ENCODE assay signal across 30 cellular contexts in the genomic region with DNA sequence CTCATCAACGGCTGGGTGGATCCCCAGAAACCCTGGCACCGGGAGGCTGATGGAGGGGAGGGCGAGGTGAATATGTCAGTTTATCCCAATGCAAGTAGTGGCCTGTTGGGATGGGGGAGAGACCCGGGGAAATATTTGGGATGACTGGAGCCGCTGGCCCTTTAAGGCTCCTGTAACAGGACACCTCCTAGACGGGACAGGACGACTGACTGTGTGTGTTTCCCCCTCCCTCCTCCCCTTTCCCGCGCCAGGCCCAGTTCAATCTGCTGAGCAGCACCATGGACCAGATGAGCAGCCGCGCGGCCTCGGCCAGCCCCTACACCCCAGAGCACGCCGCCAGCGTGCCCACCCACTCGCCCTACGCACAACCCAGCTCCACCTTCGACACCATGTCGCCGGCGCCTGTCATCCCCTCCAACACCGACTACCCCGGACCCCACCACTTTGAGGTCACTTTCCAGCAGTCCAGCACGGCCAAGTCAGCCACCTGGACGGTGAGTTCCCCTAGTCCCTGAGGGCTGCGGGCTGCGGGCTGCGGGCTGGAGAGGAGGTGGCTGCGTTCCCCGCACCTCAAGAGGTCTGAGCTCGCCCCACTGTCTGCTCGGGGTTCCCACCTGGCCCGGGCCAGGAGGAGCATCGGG. TPM values are rescaled to one million over a fixed set of nuclear protein-coding genes. Genes with fewer than 3 reads are reported as not detected.
DNase-seq lines count a peak whose midpoint lies in the region; ATAC-seq and TF ChIP-seq lines count a peak whose summit lies in the region.
"Had no signal": no experiment of that assay in that cellular context is flagged by ENCODE, and none has a peak within 500 bp of the region (broad histone marks: within the 10 kb centered on the region; RNA-seq: fewer than 3 reads in every experiment).

No MANE protein-coding gene starts in this region.

- ATAC-seq in RWPE2 (ENCODE audit: low read depth) (peak; percentile 45), natural killer cell (no peak), HG02588 (IDR thresholded peaks at IDR 0.05; ENCODE audit: unreplicated experiment) (no peak)
- ATAC-seq: GM12878, lower lobe of right lung, SK-N-SH treated with all-trans-retinoic acid at 6 μM for 48 hours had no signal

- WGBS in esophagus, 2 donors: 23 to 36% methylated on average over 34 to 35 of the region's 35 CpGs
- WGBS in mesendoderm (ENCODE audit: extremely low coverage, insufficient coverage, low lambda C conversion rate): no CpG with 5 or more reads among the region's 35 CpGs

- no peak overlapping the region for H3K27ac Mint-ChIP-seq in natural killer cell
- H3K27ac Mint-ChIP-seq: activated B cell treated with CpG ODN at 0.5 μM for 24 hours; activated CD4-positive, alpha-beta memory T cell treated with anti-CD3 and anti-CD28 coated beads for 36 hours; T-helper 2 cell treated with Interferon-gamma antibody and Interleukin-4, amounts not matched to agents 5 μg/mL and 100 μg/mL, for 36 hours had no signal

- peak overlapping the region; percentile 34 for H3K56ac ChIP-seq in mesendoderm (ENCODE audit: low read length)

- H3K9ac ChIP-seq in mesendoderm (ENCODE audit: low read length): peak overlapping the region; percentile 8

- H3K79me2 ChIP-seq in mesendoderm (ENCODE audit: control insufficient read depth, insufficient read depth, low read length): no peaks in the 10 kb centered on the region

- H3K27me3 ChIP-seq in RWPE2 (ENCODE audit: insufficient read depth, poor library complexity, severe bottlenecking): no peaks in the 10 kb centered on the region
- no peaks in the 10 kb centered on the region for H3K27me3 ChIP-seq in esophagus (ENCODE audit: control insufficient read depth in 1 of 2, insufficient read depth in 2 of 2, low read length in 2 of 2)
- no peaks in the 10 kb centered on the region for H3K27me3 ChIP-seq in mesendoderm (ENCODE audit: insufficient read depth, low read length, poor library complexity)
- H3K27me3 ChIP-seq: colonic mucosa had no signal

- no peaks in the 10 kb centered on the region for H3K9me3 Mint-ChIP-seq in natural killer cell
- H3K9me3 Mint-ChIP-seq: activated B cell treated with CpG ODN at 0.5 μM for 24 hours; activated CD4-positive, alpha-beta memory T cell treated with anti-CD3 and anti-CD28 coated beads for 36 hours; T-helper 2 cell treated with Interferon-gamma antibody and Interleukin-4, amounts not matched to agents 5 μg/mL and 100 μg/mL, for 36 hours had no signal

- H3K9me3 ChIP-seq in RWPE2 (ENCODE audit: severe bottlenecking) (no peaks in the 10 kb centered on the region), esophagus (ENCODE audit: control insufficient read depth in 2 of 2, insufficient read depth in 1 of 2, low read depth in 1 of 2, low read length in 1 of 2) (no peaks in the 10 kb centered on the region)
- H3K9me3 ChIP-seq: colonic mucosa, lower lobe of right lung, spleen, tibial nerve had no signal

- no peak overlapping the region for H2BK120ac ChIP-seq in mesendoderm (ENCODE audit: low read depth, low read length)

- no peak overlapping the region for H2BK15ac ChIP-seq in mesendoderm (replicated peaks; ENCODE audit: low read depth)

- H3K27ac ChIP-seq in RWPE2 (ENCODE audit: poor library complexity, severe bottlenecking): no peak overlapping the region
- peak overlapping the region; percentile 3 to 15 for H3K27ac ChIP-seq in esophagus (ENCODE audit: low read depth in 2 of 2, low read length in 1 of 2)
- no peak overlapping the region for H3K27ac ChIP-seq in mesendoderm (ENCODE audit: low read depth, low read length)
- H3K27ac ChIP-seq: colonic mucosa, HL-60, lower lobe of right lung, spleen, tibial nerve had no signal

- H3K4ac ChIP-seq in mesendoderm (ENCODE audit: low read depth, low read length): no peak overlapping the region

- no peak overlapping the region for H3K18ac ChIP-seq in mesendoderm (ENCODE audit: low read length)

- H3K79me1 ChIP-seq in mesendoderm (ENCODE audit: low read length): no peaks in the 10 kb centered on the region

- DNase-seq in ELF-1 (ENCODE audit: low read depth, low spot score) (peak; percentile 77), RWPE2 (ENCODE audit: low spot score) (no peak), mesendoderm (peak; percentile 65), natural killer cell (no peak)
- no peak for DNase-seq in activated CD8-positive, alpha-beta memory T cell treated with anti-CD3 and anti-CD28 coated beads, Interleukin-2, amount 50 U/mL, for 48 hours
- DNase-seq in activated CD4-positive, alpha-beta T cell treated with anti-CD3 and anti-CD28 coated beads for 1 hour: no peak
- DNase-seq: activated B cell treated with CpG ODN at 0.5 μM for 24 hours; activated CD4-positive, alpha-beta memory T cell treated with anti-CD3 and anti-CD28 coated beads for 36 hours; activated gamma-delta T cell; activated T-cell treated with anti-CD3 and anti-CD28 coated beads for 4 hours; colonic mucosa; DMS79; kidney; lower lobe of right lung; NCI-H146; NCI-H524 treated with DMSO at 0.1 percent for 48 hours; nucleus accumbens; retina; RPMI8226; spleen; stimulated activated CD4-positive, alpha-beta T cell treated with anti-CD3 and anti-CD28 coated beads, Interleukin-4, amount 100 ng/mL, for 1 hour; stimulated activated naive CD4-positive, alpha-beta T cell treated with Interleukin-2 at 50 U/mL for 16 hours had no signal

- no peaks in the 10 kb centered on the region for H3K27me3 Mint-ChIP-seq in natural killer cell (ENCODE audit: low read depth in 2 of 2)

- H3K4me3 ChIP-seq in RWPE2 (ENCODE audit: severe bottlenecking) (peak overlapping the region; percentile 21), esophagus (ENCODE audit: low read depth in 1 of 2, low read length in 2 of 2) (peak overlapping the region; percentile 38 to 48), mesendoderm (ENCODE audit: low read length) (no peak overlapping the region)
- H3K4me3 ChIP-seq: colonic mucosa, GM12878, lower lobe of right lung, spleen, tibial nerve had no signal

- no peak overlapping the region for H4K8ac ChIP-seq in mesendoderm (ENCODE audit: low read depth, low read length)

- no peak overlapping the region for H2AK5ac ChIP-seq in mesendoderm (ENCODE audit: low read length)

- no peak overlapping the region for H3K4me3 Mint-ChIP-seq in natural killer cell
- H3K4me3 Mint-ChIP-seq: activated B cell treated with CpG ODN at 0.5 μM for 24 hours; activated CD4-positive, alpha-beta memory T cell treated with anti-CD3 and anti-CD28 coated beads for 36 hours; T-helper 2 cell treated with Interferon-gamma antibody and Interleukin-4, amounts not matched to agents 5 μg/mL and 100 μg/mL, for 36 hours had no signal

- H3K4me1 ChIP-seq in RWPE2 (ENCODE audit: insufficient read depth, poor library complexity, severe bottlenecking) (peaks cover 34% of the 10 kb centered on the region), esophagus (ENCODE audit: control insufficient read depth in 2 of 2, insufficient read depth in 2 of 2, low read length in 1 of 2) (peaks cover 32 to 71% of the 10 kb centered on the region in 2 donors), mesendoderm (ENCODE audit: control insufficient read depth, low read depth, low read length) (no peaks in the 10 kb centered on the region)
- H3K4me1 ChIP-seq: colonic mucosa, lower lobe of right lung, tibial nerve had no signal

- no peak overlapping the region for H3K23ac ChIP-seq in mesendoderm (ENCODE audit: low read length)

- intact Hi-C loops in natural killer cell (cut with micrococcal nuclease): no loop called here

- no peak for TF ChIP-seq CTCF in RWPE2 (IDR thresholded peaks at IDR 0.05; ENCODE audit: poor library complexity, severe bottlenecking)
- TF ChIP-seq CTCF in natural killer cell (IDR thresholded peaks at IDR 0.05): no peak

- peak overlapping the region; percentile 54 for H3K4me2 ChIP-seq in mesendoderm (ENCODE audit: low read length)

- H3K36me3 Mint-ChIP-seq in natural killer cell: no peaks in the 10 kb centered on the region
- H3K36me3 Mint-ChIP-seq: activated CD4-positive, alpha-beta memory T cell treated with anti-CD3 and anti-CD28 coated beads for 36 hours had no signal

- no peak overlapping the region for H4K5ac ChIP-seq in mesendoderm (ENCODE audit: low read length)

- H2BK5ac ChIP-seq in mesendoderm (ENCODE audit: low read length): no peak overlapping the region

- H3K4me1 Mint-ChIP-seq in natural killer cell: peaks cover 5 to 10% of the 10 kb centered on the region in 2 donors

- no peaks in the 10 kb centered on the region for H3K36me3 ChIP-seq in RWPE2 (ENCODE audit: low read depth)
- no peaks in the 10 kb centered on the region for H3K36me3 ChIP-seq in esophagus (ENCODE audit: control insufficient read depth in 2 of 2, insufficient read depth in 2 of 2, low read length in 1 of 2)
- H3K36me3 ChIP-seq in mesendoderm (ENCODE audit: control insufficient read depth, insufficient read depth, low read length): no peaks in the 10 kb centered on the region
- H3K36me3 ChIP-seq: colonic mucosa, lower lobe of right lung, spleen, tibial nerve had no signal

RNA-seq across cellular contexts. Expression of gene CCDC27, which starts 44.8 kb away (rescaled TPM):
- not detected for polyA plus RNA-seq in esophagus
- polyA plus RNA-seq in mesendoderm (2013, experiment 1 of 2): not detected
- not detected for polyA plus RNA-seq in mesendoderm (2013, experiment 2 of 2)
- not detected for total RNA-seq in natural killer cell
- total RNA-seq: activated B cell treated with CpG ODN at 0.5 μM for 24 hours; activated CD4-positive, alpha-beta memory T cell treated with anti-CD3 and anti-CD28 coated beads for 36 hours; colonic mucosa; GM12878; kidney; lower lobe of right lung; spleen; tibial nerve had no signal
- polyA plus RNA-seq: adipose tissue, spleen had no signal

RNA-seq across cellular contexts. Expression of gene TP73, which starts 55.1 kb away (rescaled TPM):
- polyA plus RNA-seq in esophagus: 1 to 10 TPM; 3.5 to 6.0 TPM
- polyA plus RNA-seq in mesendoderm (2013, experiment 1 of 2): 0.73 TPM
- 0.73 TPM for polyA plus RNA-seq in mesendoderm (2013, experiment 2 of 2)
- under 1 TPM; 0.28 to 0.50 (median 0.39) TPM for total RNA-seq in natural killer cell

RNA-seq across cellular contexts. Expression of gene WRAP73, which starts 57.5 kb away (rescaled TPM):
- polyA plus RNA-seq in esophagus: 10 to 100 TPM; 13.6 to 16.4 TPM
- 13.8 TPM for polyA plus RNA-seq in mesendoderm (2013, experiment 1 of 2)
- polyA plus RNA-seq in mesendoderm (2013, experiment 2 of 2): 13.7 TPM
- 10 to 100 TPM; 27.8 to 35.4 (median 30.1) TPM for total RNA-seq in natural killer cell

Comparison
In these comparisons a context has a peak if more than half of its experiments do, and no peak if none do; other contexts are left out.
1. DNase-seq: peak in ELF-1 (single experiment) and mesendoderm (single experiment); none in RWPE2 (single experiment), activated CD8-positive, alpha-beta memory T cell treated with anti-CD3 and anti-CD28 coated beads, Interleukin-2, amount 50 U/mL, for 48 hours (single experiment), natural killer cell (single experiment) and activated CD4-positive, alpha-beta T cell treated with anti-CD3 and anti-CD28 coated beads for 1 hour (single experiment).
2. H3K27ac ChIP-seq: peak in esophagus (2 of 2); none in RWPE2 (single experiment) and mesendoderm (single experiment).